In genomic region chr4:6908397-6909112, GRCh38 we compare ENCODE assay signal across 1 cellular context.
TF ChIP-seq lines count a peak whose summit lies in the region.

No MANE protein-coding gene starts in this region.

TF ChIP-seq in HepG2, 621 proteins besides CTCF, POLR2A, EP300 and RAD21 (continued from another document and continues in another):
- no peak for TF ChIP-seq ZNF362 (CRISPR knock-in tag; IDR thresholded peaks at IDR 0.05; ENCODE audit: borderline replicate concordance)
- TF ChIP-seq ZNF816 (CRISPR knock-in tag; IDR thresholded peaks at IDR 0.05; ENCODE audit: borderline replicate concordance): no peak
- TF ChIP-seq ZNF546 (CRISPR knock-in tag; conservative IDR thresholded peaks at IDR 0.05): no peak; the same call in 1 of the 2 replicates
- TF ChIP-seq HNF4A (CRISPR knock-in tag; IDR thresholded peaks at IDR 0.05): no peak
- no peak for TF ChIP-seq RARA (CRISPR knock-in tag; IDR thresholded peaks at IDR 0.05)
- no peak for TF ChIP-seq GMEB2 (CRISPR knock-in tag; IDR thresholded peaks at IDR 0.05; ENCODE audit: low read depth)
- no peak for TF ChIP-seq ZNF333 (CRISPR knock-in tag; IDR thresholded peaks at IDR 0.05; ENCODE audit: borderline replicate concordance)
- TF ChIP-seq CCAR2 (optimal IDR thresholded peaks at IDR 0.05; ENCODE audit: low read depth, low read length): no peak
- no peak for TF ChIP-seq DMTF1 (CRISPR knock-in tag; IDR thresholded peaks at IDR 0.05)
- no peak for TF ChIP-seq TBX2 (CRISPR knock-in tag; IDR thresholded peaks at IDR 0.05; ENCODE audit: borderline replicate concordance)
- TF ChIP-seq ZZZ3 (CRISPR knock-in tag; IDR thresholded peaks at IDR 0.05; ENCODE audit: borderline replicate concordance): no peak
- TF ChIP-seq, protein P1, sequence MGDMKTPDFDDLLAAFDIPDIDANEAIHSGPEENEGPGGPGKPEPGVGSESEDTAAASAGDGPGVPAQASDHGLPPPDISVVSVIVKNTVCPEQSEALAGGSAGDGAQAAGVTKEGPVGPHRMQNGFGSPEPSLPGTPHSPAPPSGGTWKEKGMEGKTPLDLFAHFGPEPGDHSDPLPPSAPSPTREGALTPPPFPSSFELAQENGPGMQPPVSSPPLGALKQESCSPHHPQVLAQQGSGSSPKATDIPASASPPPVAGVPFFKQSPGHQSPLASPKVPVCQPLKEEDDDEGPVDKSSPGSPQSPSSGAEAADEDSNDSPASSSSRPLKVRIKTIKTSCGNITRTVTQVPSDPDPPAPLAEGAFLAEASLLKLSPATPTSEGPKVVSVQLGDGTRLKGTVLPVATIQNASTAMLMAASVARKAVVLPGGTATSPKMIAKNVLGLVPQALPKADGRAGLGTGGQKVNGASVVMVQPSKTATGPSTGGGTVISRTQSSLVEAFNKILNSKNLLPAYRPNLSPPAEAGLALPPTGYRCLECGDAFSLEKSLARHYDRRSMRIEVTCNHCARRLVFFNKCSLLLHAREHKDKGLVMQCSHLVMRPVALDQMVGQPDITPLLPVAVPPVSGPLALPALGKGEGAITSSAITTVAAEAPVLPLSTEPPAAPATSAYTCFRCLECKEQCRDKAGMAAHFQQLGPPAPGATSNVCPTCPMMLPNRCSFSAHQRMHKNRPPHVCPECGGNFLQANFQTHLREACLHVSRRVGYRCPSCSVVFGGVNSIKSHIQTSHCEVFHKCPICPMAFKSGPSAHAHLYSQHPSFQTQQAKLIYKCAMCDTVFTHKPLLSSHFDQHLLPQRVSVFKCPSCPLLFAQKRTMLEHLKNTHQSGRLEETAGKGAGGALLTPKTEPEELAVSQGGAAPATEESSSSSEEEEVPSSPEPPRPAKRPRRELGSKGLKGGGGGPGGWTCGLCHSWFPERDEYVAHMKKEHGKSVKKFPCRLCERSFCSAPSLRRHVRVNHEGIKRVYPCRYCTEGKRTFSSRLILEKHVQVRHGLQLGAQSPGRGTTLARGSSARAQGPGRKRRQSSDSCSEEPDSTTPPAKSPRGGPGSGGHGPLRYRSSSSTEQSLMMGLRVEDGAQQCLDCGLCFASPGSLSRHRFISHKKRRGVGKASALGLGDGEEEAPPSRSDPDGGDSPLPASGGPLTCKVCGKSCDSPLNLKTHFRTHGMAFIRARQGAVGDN (CRISPR knock-in tag; IDR thresholded peaks at IDR 0.05): 0 out of 2 replicates have a peak, but pooled peaks have one; percentile 6
- TF ChIP-seq NR2F2 (IDR thresholded peaks at IDR 0.05; ENCODE audit: borderline replicate concordance, low read depth): no peak
- no peak for TF ChIP-seq TCF12 (IDR thresholded peaks at IDR 0.05)
- TF ChIP-seq TCF12 (CRISPR knock-in tag; IDR thresholded peaks at IDR 0.05): no peak
- TF ChIP-seq SOX5 (CRISPR knock-in tag; IDR thresholded peaks at IDR 0.05; ENCODE audit: borderline replicate concordance): no peak
- no peak; the same call in 1 of the 2 replicates for TF ChIP-seq YEATS4 (CRISPR knock-in tag; IDR thresholded peaks at IDR 0.05; ENCODE audit: borderline replicate concordance)
- no peak for TF ChIP-seq ZNF776 (CRISPR knock-in tag; IDR thresholded peaks at IDR 0.05)
- peak; percentile 12 for TF ChIP-seq ZNF407 (CRISPR knock-in tag; IDR thresholded peaks at IDR 0.05; ENCODE audit: not compliant biosample characterization)
- no peak for TF ChIP-seq ZC3H4 (CRISPR knock-in tag; IDR thresholded peaks at IDR 0.05; ENCODE audit: borderline replicate concordance)
- TF ChIP-seq ETV5 (CRISPR knock-in tag; IDR thresholded peaks at IDR 0.05; ENCODE audit: borderline replicate concordance): no peak
- TF ChIP-seq ZNF44 (CRISPR knock-in tag; IDR thresholded peaks at IDR 0.05): 0 out of 2 replicates have a peak, but pooled peaks have one; percentile 49
- TF ChIP-seq, protein P2, sequence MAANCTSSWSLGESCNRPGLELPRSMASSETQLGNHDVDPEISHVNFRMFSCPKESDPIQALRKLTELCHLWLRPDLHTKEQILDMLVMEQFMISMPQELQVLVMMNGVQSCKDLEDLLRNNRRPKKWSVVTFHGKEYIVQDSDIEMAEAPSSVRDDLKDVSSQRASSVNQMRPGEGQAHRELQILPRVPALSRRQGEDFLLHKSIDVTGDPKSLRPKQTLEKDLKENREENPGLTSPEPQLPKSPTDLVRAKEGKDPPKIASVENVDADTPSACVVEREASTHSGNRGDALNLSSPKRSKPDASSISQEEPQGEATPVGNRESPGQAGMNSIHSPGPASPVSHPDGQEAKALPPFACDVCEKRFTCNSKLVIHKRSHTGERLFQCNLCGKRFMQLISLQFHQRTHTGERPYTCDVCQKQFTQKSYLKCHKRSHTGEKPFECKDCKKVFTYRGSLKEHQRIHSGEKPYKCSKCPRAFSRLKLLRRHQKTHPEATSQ (CRISPR knock-in tag; IDR thresholded peaks at IDR 0.05; ENCODE audit: borderline replicate concordance): no peak
- TF ChIP-seq, protein P3, sequence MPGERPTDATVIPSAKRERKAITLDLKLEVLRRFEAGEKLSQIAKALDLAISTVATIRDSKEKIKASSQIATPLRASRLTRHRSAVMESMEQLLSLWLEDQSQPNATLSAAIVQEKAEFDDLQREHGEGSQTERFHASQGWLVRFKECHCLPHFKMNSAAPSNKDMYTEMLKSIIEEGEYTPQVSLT (CRISPR knock-in tag; IDR thresholded peaks at IDR 0.05; ENCODE audit: borderline replicate concordance, low read depth): no peak
- no peak for TF ChIP-seq FLYWCH1 (CRISPR knock-in tag; IDR thresholded peaks at IDR 0.05)
- TF ChIP-seq DDIT3 (CRISPR knock-in tag; IDR thresholded peaks at IDR 0.05): no peak
- TF ChIP-seq BRCA1 (CRISPR knock-in tag; IDR thresholded peaks at IDR 0.05): 0 out of 2 replicates have a peak, but pooled peaks have one; percentile 17
- TF ChIP-seq ZNF709 (CRISPR knock-in tag; IDR thresholded peaks at IDR 0.05): peak; percentile 3; the same call in 1 of the 2 replicates
- TF ChIP-seq ZNF747 (CRISPR knock-in tag; IDR thresholded peaks at IDR 0.05; ENCODE audit: borderline replicate concordance): no peak
- no peak for TF ChIP-seq AGO1 (IDR thresholded peaks at IDR 0.05; ENCODE audit: low read depth, low read length, poor library complexity, severe bottlenecking)
- TF ChIP-seq ZNF598 (CRISPR knock-in tag; IDR thresholded peaks at IDR 0.05; ENCODE audit: borderline replicate concordance): 0 out of 2 replicates have a peak, but pooled peaks have one; percentile 58
